Comparison of ENCODE assay signal across 8 cellular contexts in genomic region chr19:55339225-55340143, GRCh38. TPM values are rescaled to one million over a fixed set of nuclear protein-coding genes. Genes with fewer than 3 reads are reported as not detected.
A peak's percentile ranks its signal among the peaks of the same experiment; 100 is the strongest.
DNase-seq lines count a peak whose midpoint lies in the region; ATAC-seq, FAIRE-seq and TF ChIP-seq lines count a peak whose summit lies in the region.

TSS of gene KMT5C (plus strand) at chr19:55339876. CDS start at chr19:55341937, 2,061 bp downstream.

- peaks cover 8% of the 10 kb centered on the region for H3K27me3 Mint-ChIP-seq in activated T-cell treated with anti-CD3 and anti-CD28 coated beads, Interleukin-2, amount 50 U/mL, for 72 hours (ENCODE audit: low read depth)

- TF ChIP-seq CTCF in esophagus muscularis mucosa (IDR thresholded peaks at IDR 0.05), result peak in 2 of 3 experiments; percentile 31 to 59

- TF ChIP-seq EP300 in esophagus muscularis mucosa (IDR thresholded peaks at IDR 0.05), result no peak

- peaks cover 13% of the 10 kb centered on the region for H3K4me1 Mint-ChIP-seq in activated T-cell treated with anti-CD3 and anti-CD28 coated beads, Interleukin-2, amount 50 U/mL, for 72 hours (ENCODE audit: low read depth)

- H3K4me1 ChIP-seq in esophagus muscularis mucosa (peaks cover 17 to 34% (median 29%) of the 10 kb centered on the region in 4 donors), muscle layer of duodenum (ENCODE audit: control insufficient read depth in 1 of 2, insufficient read depth in 2 of 2, low read length in 2 of 2) (peaks cover 3 to 22% of the 10 kb centered on the region in 2 donors)

- H3K4me3 ChIP-seq in esophagus muscularis mucosa (peak within 1 kb of the TSS; percentile 76 to 91 (median 84)), muscle layer of duodenum (ENCODE audit: low read depth in 1 of 2, low read length in 2 of 2) (peak within 1 kb of the TSS; percentile 77 to 79)

- H3K27ac Mint-ChIP-seq in activated T-cell treated with anti-CD3 and anti-CD28 coated beads, Interleukin-2, amount 50 U/mL, for 72 hours, result peak within 1 kb of the TSS; percentile 76

- WGBS in esophagus muscularis mucosa, result 1% methylated on average over 33 of the region's 84 CpGs

- H3K36me3 ChIP-seq in KOPT-K1 (ENCODE audit: insufficient read depth, low read length) (peaks cover 20% of the 10 kb centered on the region; the same call in 1 of the 2 replicates), esophagus muscularis mucosa (peaks cover 0 to 27% (median 22%) of the 10 kb centered on the region in 4 donors), muscle layer of duodenum (ENCODE audit: control insufficient read depth in 1 of 2, insufficient read depth in 2 of 2, low read length in 2 of 2) (peaks cover 9 to 25% of the 10 kb centered on the region in 2 donors)

- H3K27me3 ChIP-seq in esophagus muscularis mucosa, result peaks cover 0 to 9% (median 0%) of the 10 kb centered on the region in 4 donors
- H3K27me3 ChIP-seq in muscle layer of duodenum (ENCODE audit: low read depth, low read length), result no peaks in the 10 kb centered on the region

- peak within 1 kb of the TSS; percentile 84 to 88 for H3K4me3 Mint-ChIP-seq in activated T-cell treated with anti-CD3 and anti-CD28 coated beads, Interleukin-2, amount 50 U/mL, for 72 hours

- peak; percentile 76 for ATAC-seq in GM21786 (IDR thresholded peaks at IDR 0.05; ENCODE audit: unreplicated experiment)
- ATAC-seq in activated T-cell treated with anti-CD3 and anti-CD28 coated beads, Interleukin-2, amount 50 U/mL, for 72 hours (replicated peaks in 1 of 2), result peak; percentile 83 to 86

- no peaks in the 10 kb centered on the region for H3K9me3 Mint-ChIP-seq in activated T-cell treated with anti-CD3 and anti-CD28 coated beads, Interleukin-2, amount 50 U/mL, for 72 hours

- peak; percentile 95 for FAIRE-seq in RCC 7860 (lab: Jason Lieb, UNC)

- H3K36me3 Mint-ChIP-seq in activated T-cell treated with anti-CD3 and anti-CD28 coated beads, Interleukin-2, amount 50 U/mL, for 72 hours (ENCODE audit: insufficient read depth in 2 of 2), result peaks cover 5 to 8% of the 10 kb centered on the region in 2 donors

- intact Hi-C loops in esophagus muscularis mucosa (cut with DNase I), result loop anchor here (5.0 kb wide), 2 partner anchors 37 to 43 kb away; partner anchors contain the start of gene TMEM238

- TF ChIP-seq POLR2A in esophagus muscularis mucosa (IDR thresholded peaks at IDR 0.05; ENCODE audit: low read depth), result peak; percentile 75

- DNase-seq in DMS79 treated with DMSO at 0.1 percent for 48 hours (lab: John Stamatoyannopoulos, UW), result peak; percentile 100
- DNase-seq in RCC 7860 (ENCODE audit: low spot score), result peak; percentile 100
- peak; percentile 100 for DNase-seq in activated T-cell treated with anti-CD3 and anti-CD28 coated beads, Interleukin-2, amount 50 U/mL, for 72 hours
- peak; percentile 100 for DNase-seq in esophagus muscularis mucosa (ENCODE audit: extremely low spot score)
- peak; percentile 100 for DNase-seq in stimulated activated CD8-positive, alpha-beta memory T cell treated with anti-CD3 and anti-CD28 coated beads, Interleukin-7, amount 100 ng/mL, for 4 hours (ENCODE audit: low read depth in 2 of 2)

- H3K9me3 ChIP-seq in KOPT-K1 (ENCODE audit: insufficient read depth, low read length, poor library complexity, severe bottlenecking), result no peaks in the 10 kb centered on the region
- no peaks in the 10 kb centered on the region for H3K9me3 ChIP-seq in esophagus muscularis mucosa
- H3K9me3 ChIP-seq in muscle layer of duodenum (ENCODE audit: control insufficient read depth in 1 of 2, low read length in 2 of 2), result no peaks in the 10 kb centered on the region

- H3K27ac ChIP-seq in KOPT-K1 (ENCODE audit: low read depth, low read length, poor library complexity, severe bottlenecking) (peak within 1 kb of the TSS; percentile 87), esophagus muscularis mucosa (replicated peaks in 1 of 4) (peak within 1 kb of the TSS; percentile 91 to 97 (median 93)), muscle layer of duodenum (ENCODE audit: low read length) (peak within 1 kb of the TSS; percentile 96)

RNA-seq across cellular contexts. Expression of gene KMT5C, which starts in this region (rescaled TPM):
- total RNA-seq in activated T-cell treated with anti-CD3 and anti-CD28 coated beads, Interleukin-2, amount 50 U/mL, for 72 hours, result 10 to 100 TPM; 29.2 to 31.3 TPM
- 1 to 10 TPM; 5.0 to 8.7 (median 8.1) TPM for total RNA-seq in esophagus muscularis mucosa

Comparison
In these comparisons a context has a peak if more than half of its experiments do, and no peak if none do; other contexts are left out.
1. Peak in every context shown above with its lines: DNase-seq, ATAC-seq, H3K4me3 ChIP-seq and H3K27ac ChIP-seq.